In the genomic region with DNA sequence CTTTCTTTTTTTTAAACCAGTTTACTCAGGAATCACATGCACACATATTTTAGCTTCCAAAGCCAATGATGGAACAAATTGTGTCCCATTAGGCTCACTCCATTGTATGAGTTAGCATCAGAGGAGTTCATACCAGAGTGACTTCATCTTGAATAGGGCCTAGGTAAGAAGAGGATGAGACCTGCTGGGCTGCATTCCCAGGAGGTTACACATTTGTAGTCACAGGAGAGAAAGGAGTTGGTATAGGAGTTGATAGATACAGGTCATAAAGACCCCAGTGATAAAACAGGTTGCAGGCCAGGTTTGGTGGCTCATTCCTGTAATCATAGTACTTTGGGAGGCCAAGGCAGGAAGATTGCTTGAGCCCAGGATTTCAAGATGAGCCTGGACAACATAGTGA, we compare ENCODE assay signal across 26 cellular contexts. TPM values are rescaled to one million over a fixed set of nuclear protein-coding genes. Genes with fewer than 3 reads are reported as not detected.
"Had no signal": no experiment of that assay in that cellular context is flagged by ENCODE, and none has a peak within 500 bp of the region (broad histone marks: within the 10 kb centered on the region; RNA-seq: fewer than 3 reads in every experiment).

No MANE protein-coding gene starts in this region.

- ATAC-seq: activated T-cell treated with anti-CD3 and anti-CD28 coated beads, Interleukin-2, amount 50 U/mL, for 4 hours; K562; WTC11 had no signal

- H3K27ac ChIP-seq: brain microvascular endothelial cell, Peyer's patch had no signal

- DNase-seq: activated CD4-positive, alpha-beta T cell treated with anti-CD3 and anti-CD28 coated beads for 48 hours; activated CD4-positive, alpha-beta T cell treated with anti-CD3 and anti-CD28 coated beads, Interleukin-2, amount 50 U/mL, for 48 hours; activated CD4-positive, CD25-positive, alpha-beta regulatory T cell treated with anti-CD3 and anti-CD28 coated beads, Interleukin-2, amount 50 U/mL, for 72 hours; activated CD8-positive, alpha-beta memory T cell treated with anti-CD3 and anti-CD28 coated beads for 24 hours; activated gamma-delta T cell; activated naive CD4-positive, alpha-beta T cell treated with anti-CD3 and anti-CD28 coated beads for 36 hours; activated T-cell treated with anti-CD3 and anti-CD28 coated beads, Interleukin-2, amount 50 U/mL, for 4 hours; brain microvascular endothelial cell; caudate nucleus; Karpas-422; MM.1S; NCI-H1105; NCI-H1436; NCI-H1694 treated with DMSO at 0.1 percent for 48 hours; NCI-H2029 treated with DMSO at 0.1 percent for 48 hours; NCI-H510A treated with DMSO at 0.1 percent for 48 hours; NCI-H69; NK-92 treated with Interleukin-12 subunit alpha and Interleukin-12 subunit beta, amount 100 ng/mL, for 24 hours; OCI-M1; Peyer's patch; SHP77 treated with DMSO at 0.1 percent for 48 hours; T-helper 9 cell had no signal

- H3K36me3 ChIP-seq: brain microvascular endothelial cell, Peyer's patch had no signal

- H3K27ac Mint-ChIP-seq: activated naive CD4-positive, alpha-beta T cell treated with anti-CD3 and anti-CD28 coated beads for 36 hours; activated naive CD8-positive, alpha-beta T cell; T-helper 1 cell treated with Interleukin-12 subunit alpha and Interleukin-12 subunit beta and Interleukin-4 antibody, amounts not matched to agents 30 μg/mL and 1 μg/mL, for 36 hours; WTC11 had no signal

- H3K4me3 Mint-ChIP-seq: activated naive CD4-positive, alpha-beta T cell treated with anti-CD3 and anti-CD28 coated beads for 36 hours; activated naive CD8-positive, alpha-beta T cell; activated T-cell treated with anti-CD3 and anti-CD28 coated beads, Interleukin-2, amount 50 U/mL, for 4 hours; T-helper 1 cell treated with Interleukin-12 subunit alpha and Interleukin-12 subunit beta and Interleukin-4 antibody, amounts not matched to agents 30 μg/mL and 1 μg/mL, for 36 hours; WTC11 had no signal

- H3K9me3 ChIP-seq: Peyer's patch had no signal

- H3K4me3 ChIP-seq: K562, Peyer's patch had no signal

- H3K27me3 ChIP-seq: brain microvascular endothelial cell, Peyer's patch had no signal

- H3K9me3 Mint-ChIP-seq: activated naive CD4-positive, alpha-beta T cell treated with anti-CD3 and anti-CD28 coated beads for 36 hours had no signal

RNA-seq across cellular contexts. Expression of gene PDGFRA, which starts 9.3 kb away (rescaled TPM):
- total RNA-seq: activated naive CD4-positive, alpha-beta T cell treated with anti-CD3 and anti-CD28 coated beads for 36 hours had no signal
- polyA plus RNA-seq: K562 had no signal
